8 cellular contexts compared by ENCODE assay signal in genomic region chr3:170908235-170909116, GRCh38. TPM values are rescaled to one million over a fixed set of nuclear protein-coding genes. Genes with fewer than 3 reads are reported as not detected.
DNase-seq lines count a peak whose midpoint lies in the region; ATAC-seq, FAIRE-seq and TF ChIP-seq lines count a peak whose summit lies in the region.

Gene EIF5A2, minus strand, starts transcription at chr3:170908637. Its CDS starts 831 bp downstream, at chr3:170907806.

- ATAC-seq in HG02763 (IDR thresholded peaks at IDR 0.05; ENCODE audit: unreplicated experiment) (peak; percentile 88), right cardiac atrium (peak; percentile 99)

- no peaks in the 10 kb centered on the region for H3K4me1 ChIP-seq in right cardiac atrium (ENCODE audit: control insufficient read depth, insufficient read depth, low read length)
- H3K4me1 ChIP-seq in uterus: no peaks in the 10 kb centered on the region

- H3K27me3 ChIP-seq in right cardiac atrium (ENCODE audit: control insufficient read depth, insufficient read depth): no peaks in the 10 kb centered on the region
- H3K27me3 ChIP-seq in uterus: no peaks in the 10 kb centered on the region

- peak within 1 kb of the TSS; percentile 71 for H3K4me3 ChIP-seq in right cardiac atrium (ENCODE audit: low read length)
- peak within 1 kb of the TSS; percentile 52 to 61 for H3K4me3 ChIP-seq in uterus

- peak; percentile 50 for FAIRE-seq in GM12891 (lab: Jason Lieb, UNC)

- DNase-seq in GM12891 (ENCODE audit: insufficient read length, low spot score) (peak; percentile 83), NCI-H128 (lab: John Stamatoyannopoulos, UW; ENCODE audit: unreplicated experiment) (peak; percentile 65), T-helper 1 cell (peak; percentile 92 to 97 (median 93)), amniotic stem cell (lab: John Stamatoyannopoulos, UW) (peak; percentile 89), right cardiac atrium (peak; percentile 98 to 99 (median 98)), pulmonary artery endothelial cell (ENCODE audit: low read depth, low spot score) (peak; percentile 66), uterus (peak; percentile 92 to 95)

- peak within 1 kb of the TSS; percentile 61 for H3K27ac ChIP-seq in right cardiac atrium (ENCODE audit: low read length)
- H3K27ac ChIP-seq in uterus: peak within 1 kb of the TSS; percentile 54 to 69

- no peaks in the 10 kb centered on the region for H3K9me3 ChIP-seq in right cardiac atrium (ENCODE audit: control insufficient read depth, low read length)
- peaks cover 0 to 4% of the 10 kb centered on the region in 2 donors for H3K9me3 ChIP-seq in uterus

- TF ChIP-seq POLR2A in GM12891 (IDR thresholded peaks at IDR 0.05; ENCODE audit: low read depth, low read length): no peak
- peak; percentile 32 to 56 for TF ChIP-seq POLR2A in uterus (IDR thresholded peaks at IDR 0.05)

- H3K36me3 ChIP-seq in uterus: no peaks in the 10 kb centered on the region

- whole genome bisulfite sequencing in right cardiac atrium: 10% methylated on average over 73 of the region's 73 CpGs

- TF ChIP-seq CTCF in uterus (IDR thresholded peaks at IDR 0.05): no peak

- intact Hi-C loops in right cardiac atrium (cut with DNase I) (no loop called here), uterus (cut with DNase I; ENCODE audit: low total_unique reads) (no loop called here)

TF ChIP-seq in GM12891, 5 proteins besides CTCF, POLR2A, EP300 and RAD21:
- TF ChIP-seq PAX5 (IDR thresholded peaks at IDR 0.05; ENCODE audit: insufficient read depth, low read length, severe bottlenecking) (no peak), POLR2AphosphoS5 (IDR thresholded peaks at IDR 0.05; ENCODE audit: low read depth, low read length) (no peak), TAF1 (IDR thresholded peaks at IDR 0.05; ENCODE audit: low read depth, low read length) (no peak), POU2F2 (IDR thresholded peaks at IDR 0.05; ENCODE audit: low read depth, low read length) (no peak)

RNA-seq across cellular contexts. Expression of gene EIF5A2, which starts in this region (rescaled TPM):
- 0.08 TPM for polyA plus RNA-seq in GM12891 (2012; ENCODE audit: low read depth, missing spikeins)
- total RNA-seq in right cardiac atrium (10 to 100 TPM in 3 of 4 donors, 1 to 10 TPM in 1; 9.8 to 14.0 (median 11.4) TPM), pulmonary artery endothelial cell (4.9 and 11.7 TPM in 2 replicates), uterus (10 to 100 TPM in 1 of 4 donors, 1 to 10 TPM in 3; 2.8 to 20.5 (median 7.0) TPM)
- 2.6 TPM for polyA plus RNA-seq in right cardiac atrium

Comparison
In these comparisons a context has a peak if more than half of its experiments do, and no peak if none do; other contexts are left out.
1. Peak in every context shown above with its lines: DNase-seq, ATAC-seq, H3K4me3 ChIP-seq and H3K27ac ChIP-seq.